Comparison of ENCODE assay signal across 20 cellular contexts in the genomic region with DNA sequence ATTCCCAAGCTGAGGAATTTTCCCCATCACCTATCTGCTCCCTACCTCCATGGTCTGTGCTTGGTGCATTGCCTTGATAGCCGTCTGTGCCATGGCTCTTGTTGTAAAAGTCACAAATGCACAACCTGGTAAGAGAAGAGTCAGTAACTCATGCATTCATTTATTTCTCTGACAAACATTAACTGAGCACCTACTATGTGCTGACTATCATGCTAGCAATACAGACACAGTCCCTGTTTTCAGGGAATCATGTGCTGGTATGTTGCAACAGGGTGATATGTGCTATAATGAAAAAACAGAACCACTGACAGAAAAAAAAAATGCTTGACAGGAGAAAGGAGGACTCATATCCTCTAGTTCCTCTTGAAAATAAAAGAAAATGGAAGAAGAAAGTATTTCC. TPM values are rescaled to one million over a fixed set of nuclear protein-coding genes. Genes with fewer than 3 reads are reported as not detected.
"Had no signal": no experiment of that assay in that cellular context is flagged by ENCODE, and none has a peak within 500 bp of the region (broad histone marks: within the 10 kb centered on the region; RNA-seq: fewer than 3 reads in every experiment).

No MANE protein-coding gene starts in this region.

- ATAC-seq: left lobe of liver; stimulated activated naive B cell treated with anti-CD40 and anti-IgM and Interleukin-4, amounts not matched to agents 10 μg/mL and 1 μg/mL and 100 μg/mL, for 72 hours; upper lobe of right lung had no signal

- H3K4me3 Mint-ChIP-seq: activated CD4-positive, alpha-beta memory T cell treated with anti-CD3 and anti-CD28 coated beads for 36 hours; activated T-helper 1 cell treated with anti-CD3 and anti-CD28 coated beads, Interleukin-12 subunit alpha, Interleukin-12 subunit beta, Interleukin-2, Interleukin-4 antibody, amounts not matched to agents 30 ng/mL and 10 ng/mL and 1 ng/mL, durations not matched to agents 14 hours and 24 hours and 36 hours; brain; mesothelial cell of epicardium; nephron; stimulated activated naive B cell treated with anti-CD40 and anti-IgM and Interleukin-4, amounts not matched to agents 10 μg/mL and 1 μg/mL and 100 μg/mL, for 72 hours had no signal

- H3K27me3 ChIP-seq: spleen, upper lobe of right lung had no signal

- H3K4me1 Mint-ChIP-seq: brain, mesothelial cell of epicardium, nephron had no signal

- H3K27ac ChIP-seq: thoracic aorta had no signal

- H3K9me3 Mint-ChIP-seq: activated CD4-positive, alpha-beta memory T cell treated with anti-CD3 and anti-CD28 coated beads for 36 hours; activated T-helper 1 cell treated with anti-CD3 and anti-CD28 coated beads, Interleukin-12 subunit alpha, Interleukin-12 subunit beta, Interleukin-2, Interleukin-4 antibody, amounts not matched to agents 30 ng/mL and 10 ng/mL and 1 ng/mL, durations not matched to agents 14 hours and 24 hours and 36 hours; brain; mesothelial cell of epicardium; nephron; stimulated activated naive B cell treated with anti-CD40 and anti-IgM and Interleukin-4, amounts not matched to agents 10 μg/mL and 1 μg/mL and 100 μg/mL, for 72 hours had no signal

- H3K4me3 ChIP-seq: lung, spleen, thoracic aorta, upper lobe of right lung had no signal

- H3K9me3 ChIP-seq: spleen, thoracic aorta, upper lobe of right lung had no signal

- H3K27ac Mint-ChIP-seq: activated T-helper 1 cell treated with anti-CD3 and anti-CD28 coated beads, Interleukin-12 subunit alpha, Interleukin-12 subunit beta, Interleukin-2, Interleukin-4 antibody, amounts not matched to agents 30 ng/mL and 10 ng/mL and 1 ng/mL, durations not matched to agents 14 hours and 24 hours and 36 hours; mesothelial cell of epicardium; nephron; stimulated activated naive B cell treated with anti-CD40 and anti-IgM and Interleukin-4, amounts not matched to agents 10 μg/mL and 1 μg/mL and 100 μg/mL, for 72 hours had no signal

- DNase-seq: activated CD4-positive, alpha-beta memory T cell treated with anti-CD3 and anti-CD28 coated beads for 36 hours; activated CD4-positive, CD25-positive, alpha-beta regulatory T cell treated with anti-CD3 and anti-CD28 coated beads, Interleukin-2, amount 50 U/mL, for 72 hours; activated CD8-positive, alpha-beta memory T cell treated with anti-CD3 and anti-CD28 coated beads, Interleukin-2, amount 50 U/mL, for 4 hours; anterior cingulate cortex; caudate nucleus; erythroblast; foreskin melanocyte; occipital lobe; spleen; stimulated activated CD4-positive, alpha-beta T cell treated with anti-CD3 and anti-CD28 coated beads, Interleukin-4, amount 100 ng/mL, for 4 hours; stimulated activated naive B cell treated with anti-CD40 and anti-IgM and Interleukin-4, amounts not matched to agents 10 μg/mL and 1 μg/mL and 100 μg/mL, for 72 hours; T1000; upper lobe of right lung had no signal

- H3K27me3 Mint-ChIP-seq: activated CD4-positive, alpha-beta memory T cell treated with anti-CD3 and anti-CD28 coated beads for 36 hours; brain; stimulated activated naive B cell treated with anti-CD40 and anti-IgM and Interleukin-4, amounts not matched to agents 10 μg/mL and 1 μg/mL and 100 μg/mL, for 72 hours had no signal

RNA-seq across cellular contexts. Expression of a gene that starts 34.5 kb away (rescaled TPM):
- total RNA-seq: occipital lobe had no signal
